14 cellular contexts compared by ENCODE assay signal in the genomic region with DNA sequence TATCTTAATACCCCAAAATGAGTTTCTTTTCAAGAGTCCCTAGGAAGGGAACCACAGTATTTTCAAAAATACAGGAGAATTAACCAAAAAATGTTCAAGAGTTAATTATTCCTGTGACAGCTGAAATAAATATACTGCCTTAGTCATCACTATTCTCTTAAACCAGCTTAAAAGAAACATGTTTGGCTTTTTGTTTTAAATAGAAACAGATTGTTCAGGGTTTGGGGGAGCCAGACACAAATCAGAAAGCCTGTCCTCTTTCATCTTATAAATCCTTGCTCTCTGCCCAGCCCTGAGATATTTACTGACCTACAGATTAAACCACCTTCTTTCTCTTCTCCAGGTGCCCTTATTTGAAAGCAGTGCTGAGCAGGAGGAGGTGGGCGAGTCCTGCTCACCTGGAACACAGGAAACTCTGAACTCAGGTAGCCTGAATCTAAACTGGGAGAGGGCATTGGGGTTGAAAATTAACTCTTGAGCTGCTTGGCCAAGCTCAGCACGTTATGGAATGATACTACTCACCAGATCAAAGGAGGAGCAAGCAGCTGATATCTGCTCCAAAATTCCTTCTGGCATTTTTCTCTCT.
DNase-seq lines count a peak whose midpoint lies in the region; ATAC-seq and TF ChIP-seq lines count a peak whose summit lies in the region.
"Had no signal": no experiment of that assay in that cellular context is flagged by ENCODE, and none has a peak within 500 bp of the region (broad histone marks: within the 10 kb centered on the region; RNA-seq: fewer than 3 reads in every experiment).

No MANE protein-coding gene starts in this region.

- H3K27ac ChIP-seq in GM23338 (ENCODE audit: low read depth): no peak overlapping the region
- H3K27ac ChIP-seq in RWPE1: no peak overlapping the region
- H3K27ac ChIP-seq: PC-9 had no signal

- H3K27me3 ChIP-seq in GM23338 (ENCODE audit: insufficient read depth): no peaks in the 10 kb centered on the region

- peaks cover 31% of the 10 kb centered on the region for H3K4me1 Mint-ChIP-seq in GM23338
- peaks cover 24% of the 10 kb centered on the region for H3K4me1 Mint-ChIP-seq in progenitor cell of endocrine pancreas (ENCODE audit: low read depth)

- DNase-seq in GM23338 (ENCODE audit: low spot score) (no peak), RWPE1 (ENCODE audit: low spot score) (peak; percentile 10), fibroblast of peridontal ligament (ENCODE audit: extremely low read depth) (peak; percentile 73), progenitor cell of endocrine pancreas (ENCODE audit: low spot score, unreplicated experiment) (no peak), NK-92 (lab: John Stamatoyannopoulos, UW; ENCODE audit: unreplicated experiment) (no peak), MV-4-11 (lab: John Stamatoyannopoulos, UW) (no peak)
- DNase-seq: BE2C, NCI-H1092, NCI-H1694, NCI-H2107, NCI-H446, PC-9, SHP77 had no signal

- no peaks in the 10 kb centered on the region for H3K79me2 ChIP-seq in GM23338 (replicated peaks; ENCODE audit: insufficient read depth)

- no peak overlapping the region for H3K4me3 Mint-ChIP-seq in GM23338
- H3K4me3 Mint-ChIP-seq in progenitor cell of endocrine pancreas (ENCODE audit: low read depth): no peak overlapping the region

- H3K4me1 ChIP-seq in GM23338 (ENCODE audit: insufficient read depth): peaks cover 28% of the 10 kb centered on the region
- H3K4me1 ChIP-seq: BE2C had no signal

- no peak overlapping the region for H3K4me3 ChIP-seq in GM23338
- H3K4me3 ChIP-seq: PC-9 had no signal

- no peak for TF ChIP-seq CTCF in GM23338 (conservative IDR thresholded peaks at IDR 0.05; ENCODE audit: low read depth in 2 of 2)
- TF ChIP-seq CTCF in RWPE1 (conservative IDR thresholded peaks at IDR 0.05; ENCODE audit: low read depth): no peak
- no peak for TF ChIP-seq CTCF in progenitor cell of endocrine pancreas (IDR thresholded peaks at IDR 0.05; ENCODE audit: unreplicated experiment)

- H4K20me1 ChIP-seq in GM23338 (replicated peaks; ENCODE audit: insufficient read depth): no peaks in the 10 kb centered on the region

- CTCF ChIA-PET in RWPE1 (lab: Yijun Ruan, JAX): no interaction called here

- H3K4me2 ChIP-seq in GM23338: no peak overlapping the region
- H3K4me2 ChIP-seq: PC-9 had no signal

- H3K36me3 ChIP-seq in GM23338 (ENCODE audit: insufficient read depth): no peaks in the 10 kb centered on the region
- H3K36me3 ChIP-seq: BE2C had no signal

- H3K27ac Mint-ChIP-seq in GM23338 (no peak overlapping the region), progenitor cell of endocrine pancreas (peak overlapping the region; percentile 78)

- H3F3A ChIP-seq in GM23338 (replicated peaks; ENCODE audit: low read depth): no peaks in the 10 kb centered on the region

- H3K36me3 Mint-ChIP-seq in GM23338 (ENCODE audit: low read depth) (no peaks in the 10 kb centered on the region), progenitor cell of endocrine pancreas (ENCODE audit: insufficient read depth) (no peaks in the 10 kb centered on the region)

- peaks cover 3% of the 10 kb centered on the region; the same call in 1 of the 3 replicates for H3K9me3 Mint-ChIP-seq in GM23338
- H3K9me3 Mint-ChIP-seq in progenitor cell of endocrine pancreas (ENCODE audit: low read depth): no peaks in the 10 kb centered on the region

- ATAC-seq in GM23338: peak; percentile 50; the same call in 2 of the 3 replicates
- no peak for ATAC-seq in HG02973 (IDR thresholded peaks at IDR 0.05; ENCODE audit: unreplicated experiment)

- no peaks in the 10 kb centered on the region; the same call in 1 of the 2 replicates for H3K9me2 ChIP-seq in GM23338 (ENCODE audit: insufficient read depth)

- H3K27me3 Mint-ChIP-seq in GM23338 (ENCODE audit: insufficient read depth, low read depth, poor library complexity): peaks cover 2% of the 10 kb centered on the region
- no peaks in the 10 kb centered on the region for H3K27me3 Mint-ChIP-seq in progenitor cell of endocrine pancreas

- H2AFZ ChIP-seq in GM23338: no peak overlapping the region
- H2AFZ ChIP-seq: PC-9 had no signal

- POLR2A ChIA-PET in RWPE1 (lab: Yijun Ruan, JAX; ENCODE audit: low non-redundant PET): no interaction called here

TF ChIP-seq in GM23338, 12 proteins besides CTCF, POLR2A, EP300 and RAD21 (continues in another document):
- no peak for TF ChIP-seq ZNF114 (CRISPR knock-in tag; IDR thresholded peaks at IDR 0.05)
- TF ChIP-seq EZH2phosphoT487 (IDR thresholded peaks at IDR 0.05; ENCODE audit: unreplicated experiment): no peak
- no peak for TF ChIP-seq STAT1 (IDR thresholded peaks at IDR 0.05; ENCODE audit: unreplicated experiment)
- TF ChIP-seq ETS1 (IDR thresholded peaks at IDR 0.05): no peak
- no peak for TF ChIP-seq ZNF331 (CRISPR knock-in tag; IDR thresholded peaks at IDR 0.05; ENCODE audit: low read depth)
- TF ChIP-seq, protein P1, sequence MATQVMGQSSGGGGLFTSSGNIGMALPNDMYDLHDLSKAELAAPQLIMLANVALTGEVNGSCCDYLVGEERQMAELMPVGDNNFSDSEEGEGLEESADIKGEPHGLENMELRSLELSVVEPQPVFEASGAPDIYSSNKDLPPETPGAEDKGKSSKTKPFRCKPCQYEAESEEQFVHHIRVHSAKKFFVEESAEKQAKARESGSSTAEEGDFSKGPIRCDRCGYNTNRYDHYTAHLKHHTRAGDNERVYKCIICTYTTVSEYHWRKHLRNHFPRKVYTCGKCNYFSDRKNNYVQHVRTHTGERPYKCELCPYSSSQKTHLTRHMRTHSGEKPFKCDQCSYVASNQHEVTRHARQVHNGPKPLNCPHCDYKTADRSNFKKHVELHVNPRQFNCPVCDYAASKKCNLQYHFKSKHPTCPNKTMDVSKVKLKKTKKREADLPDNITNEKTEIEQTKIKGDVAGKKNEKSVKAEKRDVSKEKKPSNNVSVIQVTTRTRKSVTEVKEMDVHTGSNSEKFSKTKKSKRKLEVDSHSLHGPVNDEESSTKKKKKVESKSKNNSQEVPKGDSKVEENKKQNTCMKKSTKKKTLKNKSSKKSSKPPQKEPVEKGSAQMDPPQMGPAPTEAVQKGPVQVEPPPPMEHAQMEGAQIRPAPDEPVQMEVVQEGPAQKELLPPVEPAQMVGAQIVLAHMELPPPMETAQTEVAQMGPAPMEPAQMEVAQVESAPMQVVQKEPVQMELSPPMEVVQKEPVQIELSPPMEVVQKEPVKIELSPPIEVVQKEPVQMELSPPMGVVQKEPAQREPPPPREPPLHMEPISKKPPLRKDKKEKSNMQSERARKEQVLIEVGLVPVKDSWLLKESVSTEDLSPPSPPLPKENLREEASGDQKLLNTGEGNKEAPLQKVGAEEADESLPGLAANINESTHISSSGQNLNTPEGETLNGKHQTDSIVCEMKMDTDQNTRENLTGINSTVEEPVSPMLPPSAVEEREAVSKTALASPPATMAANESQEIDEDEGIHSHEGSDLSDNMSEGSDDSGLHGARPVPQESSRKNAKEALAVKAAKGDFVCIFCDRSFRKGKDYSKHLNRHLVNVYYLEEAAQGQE (IDR thresholded peaks at IDR 0.05; ENCODE audit: unreplicated experiment): no peak
- TF ChIP-seq NANOG (IDR thresholded peaks at IDR 0.05; ENCODE audit: borderline replicate concordance): no peak
- TF ChIP-seq POLR2AphosphoS5 (IDR thresholded peaks at IDR 0.05; ENCODE audit: low read depth): no peak
- TF ChIP-seq EZH2 (IDR thresholded peaks at IDR 0.05; ENCODE audit: low read depth, unreplicated experiment): no peak

Comparison
In these comparisons a context has a peak if more than half of its experiments do, and no peak if none do; other contexts are left out.
1. DNase-seq: peak in RWPE1 (single experiment) and fibroblast of peridontal ligament (single experiment); none in GM23338 (single experiment), progenitor cell of endocrine pancreas (single experiment), NK-92 (single experiment) and MV-4-11 (single experiment).